Comparison of ENCODE assay signal across 1 cellular context in the genomic region with DNA sequence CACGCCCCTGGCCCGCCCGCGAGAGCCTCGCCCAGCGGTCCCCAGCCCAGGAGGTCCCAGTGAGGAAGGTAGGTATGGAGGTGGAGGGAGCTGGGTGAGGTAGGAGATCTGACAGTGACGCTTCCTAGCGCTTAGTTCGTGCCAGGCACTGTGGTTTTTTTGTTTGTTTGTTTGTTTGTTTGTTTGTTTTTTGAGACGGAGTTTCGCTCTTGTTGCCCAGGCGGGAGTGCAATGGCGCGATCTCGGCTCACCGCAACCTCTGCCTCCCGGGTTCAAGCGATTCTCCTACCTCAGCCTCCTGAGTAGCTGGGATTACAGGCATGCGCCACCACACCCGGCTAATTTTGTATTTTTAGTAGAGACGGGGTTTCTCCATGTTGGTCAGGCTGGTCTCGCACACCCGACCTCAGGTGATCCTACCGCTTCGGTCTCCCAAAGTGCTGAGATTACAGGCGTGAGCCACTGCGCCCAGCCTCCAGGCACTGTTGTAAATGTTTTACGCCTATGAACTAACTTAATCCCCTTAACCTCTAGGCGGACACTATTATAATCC.
TF ChIP-seq lines count a peak whose summit lies in the region.

No MANE protein-coding gene starts in this region.

TF ChIP-seq in HEK293, 187 proteins besides CTCF, POLR2A, EP300 and RAD21 (continued from another document):
- peak; percentile 85 for TF ChIP-seq KLF1 (tag by site-specific recombination; IDR thresholded peaks at IDR 0.05)
